ENCODE assay signal across 1 cellular context in the genomic region with DNA sequence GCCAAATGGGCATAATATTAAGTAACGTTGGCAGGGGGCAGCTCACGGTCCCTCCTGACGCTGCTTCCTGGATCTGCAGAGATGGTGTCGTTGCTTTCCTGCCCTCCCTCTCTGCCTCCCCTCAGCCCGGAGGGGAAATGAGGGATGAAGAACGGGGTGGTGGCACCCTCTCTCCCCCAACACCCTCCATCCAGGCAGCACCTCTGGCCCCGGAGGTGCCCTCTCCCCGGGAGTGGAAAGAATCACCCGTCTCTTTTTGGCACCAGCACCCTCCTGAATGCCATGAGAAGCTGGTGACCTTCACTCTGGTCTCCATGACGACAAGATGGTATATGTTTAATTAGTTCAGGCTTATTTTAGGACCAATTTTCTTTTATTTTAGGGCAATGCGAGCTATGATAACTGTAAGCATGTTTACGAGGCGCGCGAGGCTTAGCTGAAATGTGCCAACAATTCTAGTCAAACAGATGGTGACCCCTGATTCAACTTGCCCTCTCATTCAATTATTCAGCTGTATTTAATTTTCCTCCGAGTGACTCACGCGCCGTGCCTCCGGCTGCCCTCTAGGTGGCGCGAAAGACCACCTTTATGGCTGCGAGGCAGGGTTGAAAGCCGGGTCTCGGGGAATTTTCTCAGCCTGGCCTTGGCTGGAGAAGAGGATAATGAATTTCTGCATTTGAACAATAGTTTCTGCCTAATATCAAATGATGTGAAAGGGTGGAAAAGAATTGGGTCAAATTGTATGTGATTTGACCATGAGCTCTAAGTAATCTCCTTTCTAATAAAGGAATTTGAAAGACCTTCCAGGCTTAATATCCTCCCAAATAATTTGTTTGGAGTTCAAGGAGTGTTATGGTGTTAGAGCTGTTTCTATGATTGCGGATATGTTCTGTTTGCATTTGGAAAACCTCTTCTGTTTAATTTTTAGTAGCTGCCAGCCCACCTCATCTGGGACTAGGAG.
A peak's percentile ranks its signal among the peaks of the same experiment; 100 is the strongest.
TF ChIP-seq lines count a peak whose summit lies in the region.

No MANE protein-coding gene starts in this region.

TF ChIP-seq in SK-N-SH, 30 proteins besides CTCF, POLR2A, EP300 and RAD21 (continued from another document):
- TF ChIP-seq, protein P1, sequence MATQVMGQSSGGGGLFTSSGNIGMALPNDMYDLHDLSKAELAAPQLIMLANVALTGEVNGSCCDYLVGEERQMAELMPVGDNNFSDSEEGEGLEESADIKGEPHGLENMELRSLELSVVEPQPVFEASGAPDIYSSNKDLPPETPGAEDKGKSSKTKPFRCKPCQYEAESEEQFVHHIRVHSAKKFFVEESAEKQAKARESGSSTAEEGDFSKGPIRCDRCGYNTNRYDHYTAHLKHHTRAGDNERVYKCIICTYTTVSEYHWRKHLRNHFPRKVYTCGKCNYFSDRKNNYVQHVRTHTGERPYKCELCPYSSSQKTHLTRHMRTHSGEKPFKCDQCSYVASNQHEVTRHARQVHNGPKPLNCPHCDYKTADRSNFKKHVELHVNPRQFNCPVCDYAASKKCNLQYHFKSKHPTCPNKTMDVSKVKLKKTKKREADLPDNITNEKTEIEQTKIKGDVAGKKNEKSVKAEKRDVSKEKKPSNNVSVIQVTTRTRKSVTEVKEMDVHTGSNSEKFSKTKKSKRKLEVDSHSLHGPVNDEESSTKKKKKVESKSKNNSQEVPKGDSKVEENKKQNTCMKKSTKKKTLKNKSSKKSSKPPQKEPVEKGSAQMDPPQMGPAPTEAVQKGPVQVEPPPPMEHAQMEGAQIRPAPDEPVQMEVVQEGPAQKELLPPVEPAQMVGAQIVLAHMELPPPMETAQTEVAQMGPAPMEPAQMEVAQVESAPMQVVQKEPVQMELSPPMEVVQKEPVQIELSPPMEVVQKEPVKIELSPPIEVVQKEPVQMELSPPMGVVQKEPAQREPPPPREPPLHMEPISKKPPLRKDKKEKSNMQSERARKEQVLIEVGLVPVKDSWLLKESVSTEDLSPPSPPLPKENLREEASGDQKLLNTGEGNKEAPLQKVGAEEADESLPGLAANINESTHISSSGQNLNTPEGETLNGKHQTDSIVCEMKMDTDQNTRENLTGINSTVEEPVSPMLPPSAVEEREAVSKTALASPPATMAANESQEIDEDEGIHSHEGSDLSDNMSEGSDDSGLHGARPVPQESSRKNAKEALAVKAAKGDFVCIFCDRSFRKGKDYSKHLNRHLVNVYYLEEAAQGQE (IDR thresholded peaks at IDR 0.05; ENCODE audit: low read depth, low read length), result no peak
- no peak for TF ChIP-seq YY1 (IDR thresholded peaks at IDR 0.05; ENCODE audit: low read depth)
- TF ChIP-seq, protein P2, sequence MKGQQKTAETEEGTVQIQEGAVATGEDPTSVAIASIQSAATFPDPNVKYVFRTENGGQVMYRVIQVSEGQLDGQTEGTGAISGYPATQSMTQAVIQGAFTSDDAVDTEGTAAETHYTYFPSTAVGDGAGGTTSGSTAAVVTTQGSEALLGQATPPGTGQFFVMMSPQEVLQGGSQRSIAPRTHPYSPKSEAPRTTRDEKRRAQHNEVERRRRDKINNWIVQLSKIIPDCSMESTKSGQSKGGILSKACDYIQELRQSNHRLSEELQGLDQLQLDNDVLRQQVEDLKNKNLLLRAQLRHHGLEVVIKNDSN (IDR thresholded peaks at IDR 0.05; ENCODE audit: borderline replicate concordance, low read depth), result no peak
- TF ChIP-seq ELF1 (IDR thresholded peaks at IDR 0.05), result no peak
- peak; percentile 44; the same call in 1 of the 2 replicates for TF ChIP-seq NFIC (IDR thresholded peaks at IDR 0.05; ENCODE audit: borderline replicate concordance)
- TF ChIP-seq, protein P3, sequence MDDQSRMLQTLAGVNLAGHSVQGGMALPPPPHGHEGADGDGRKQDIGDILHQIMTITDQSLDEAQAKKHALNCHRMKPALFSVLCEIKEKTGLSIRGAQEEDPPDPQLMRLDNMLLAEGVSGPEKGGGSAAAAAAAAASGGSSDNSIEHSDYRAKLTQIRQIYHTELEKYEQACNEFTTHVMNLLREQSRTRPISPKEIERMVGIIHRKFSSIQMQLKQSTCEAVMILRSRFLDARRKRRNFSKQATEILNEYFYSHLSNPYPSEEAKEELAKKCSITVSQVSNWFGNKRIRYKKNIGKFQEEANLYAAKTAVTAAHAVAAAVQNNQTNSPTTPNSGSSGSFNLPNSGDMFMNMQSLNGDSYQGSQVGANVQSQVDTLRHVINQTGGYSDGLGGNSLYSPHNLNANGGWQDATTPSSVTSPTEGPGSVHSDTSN (IDR thresholded peaks at IDR 0.05), result no peak
- TF ChIP-seq GABPA (IDR thresholded peaks at IDR 0.05; ENCODE audit: low read depth), result no peak
- no peak for TF ChIP-seq MEF2A (IDR thresholded peaks at IDR 0.05; ENCODE audit: borderline replicate concordance, low read depth)
- TF ChIP-seq TCF12 (IDR thresholded peaks at IDR 0.05), result peak; percentile 95
- no peak; the same call in 1 of the 2 replicates for TF ChIP-seq MXI1 (IDR thresholded peaks at IDR 0.05; ENCODE audit: low read depth, low read length)
- TF ChIP-seq GATA2 (CRISPR knock-in tag; IDR thresholded peaks at IDR 0.05), result peak; percentile 70
- TF ChIP-seq FOXJ3 (CRISPR knock-in tag; IDR thresholded peaks at IDR 0.05), result no peak; the same call in 1 of the 2 replicates
- TF ChIP-seq SMC3 (IDR thresholded peaks at IDR 0.05; ENCODE audit: low read depth, low read length), result peak; percentile 88
- no peak for TF ChIP-seq TEAD4 (IDR thresholded peaks at IDR 0.05; ENCODE audit: borderline replicate concordance, insufficient read depth)
- TF ChIP-seq POLR2AphosphoS5 (IDR thresholded peaks at IDR 0.05; ENCODE audit: low read depth, low read length), result peak; percentile 52; the same call in 1 of the 2 replicates
